ENCODE assay signal across 28 cellular contexts in the genomic region with DNA sequence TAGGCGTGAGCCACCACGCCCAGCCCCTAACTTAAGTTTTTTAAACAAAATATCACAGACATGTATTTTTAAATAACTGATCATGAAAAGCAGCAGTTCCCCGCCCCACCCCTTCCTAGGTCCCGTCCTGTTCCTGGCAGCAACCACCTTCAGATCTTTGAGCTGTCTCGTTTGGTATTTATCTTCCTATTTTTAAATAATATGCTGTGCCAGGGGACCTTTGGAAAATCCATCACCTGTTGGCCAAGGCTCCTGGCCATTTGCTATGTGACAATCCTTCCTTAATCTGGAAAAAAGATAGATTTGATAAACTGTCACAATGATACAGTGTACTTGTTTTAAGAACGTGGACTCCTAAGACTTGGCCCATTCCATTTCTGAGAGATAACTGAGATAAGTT.
"Had no signal": no experiment of that assay in that cellular context is flagged by ENCODE, and none has a peak within 500 bp of the region (broad histone marks: within the 10 kb centered on the region; RNA-seq: fewer than 3 reads in every experiment).

No MANE protein-coding gene starts in this region.

- ATAC-seq: effector memory CD8-positive, alpha-beta T cell; esophagus mucosa; foreskin keratinocyte; gastrocnemius medialis; gastroesophageal sphincter; heart left ventricle; heart right ventricle had no signal

- H3K27ac ChIP-seq: colonic mucosa, coronary artery, dorsolateral prefrontal cortex, epithelial cell of prostate, esophagus muscularis mucosa, esophagus squamous epithelium, foreskin keratinocyte, gastrocnemius medialis, gastroesophageal sphincter, heart left ventricle, heart right ventricle had no signal

- H3K4me3 ChIP-seq: colonic mucosa, coronary artery, dorsolateral prefrontal cortex, esophagus muscularis mucosa, esophagus squamous epithelium, gastrocnemius medialis, gastroesophageal sphincter, heart left ventricle, heart right ventricle had no signal

- FAIRE-seq: colon, endometrium, endothelial cell of umbilical vein, frontal cortex had no signal

- H3K9me3 ChIP-seq: colonic mucosa, esophagus muscularis mucosa, esophagus squamous epithelium, gastrocnemius medialis, gastroesophageal sphincter had no signal

- H3K4me1 ChIP-seq: colonic mucosa, esophagus squamous epithelium had no signal

- DNase-seq: colonic mucosa; cortex of kidney; dermis blood vessel endothelial cell; dorsolateral prefrontal cortex; effector CD4-positive, alpha-beta T cell; effector CD8-positive, alpha-beta T cell; effector memory CD4-positive, alpha-beta T cell; effector memory CD8-positive, alpha-beta T cell; endodermal cell; erythroblast; esophagus squamous epithelium; foreskin fibroblast; foreskin keratinocyte; foreskin melanocyte; gastrocnemius medialis; glutamatergic neuron; head of caudate nucleus; heart left ventricle; heart right ventricle had no signal

- H3K36me3 ChIP-seq: colonic mucosa had no signal

- H3K27me3 ChIP-seq: colonic mucosa, dorsolateral prefrontal cortex, esophagus muscularis mucosa, esophagus squamous epithelium, foreskin keratinocyte, gastrocnemius medialis, gastroesophageal sphincter, heart left ventricle, heart right ventricle had no signal
